Comparison of ENCODE assay signal across 11 cellular contexts in the genomic region with DNA sequence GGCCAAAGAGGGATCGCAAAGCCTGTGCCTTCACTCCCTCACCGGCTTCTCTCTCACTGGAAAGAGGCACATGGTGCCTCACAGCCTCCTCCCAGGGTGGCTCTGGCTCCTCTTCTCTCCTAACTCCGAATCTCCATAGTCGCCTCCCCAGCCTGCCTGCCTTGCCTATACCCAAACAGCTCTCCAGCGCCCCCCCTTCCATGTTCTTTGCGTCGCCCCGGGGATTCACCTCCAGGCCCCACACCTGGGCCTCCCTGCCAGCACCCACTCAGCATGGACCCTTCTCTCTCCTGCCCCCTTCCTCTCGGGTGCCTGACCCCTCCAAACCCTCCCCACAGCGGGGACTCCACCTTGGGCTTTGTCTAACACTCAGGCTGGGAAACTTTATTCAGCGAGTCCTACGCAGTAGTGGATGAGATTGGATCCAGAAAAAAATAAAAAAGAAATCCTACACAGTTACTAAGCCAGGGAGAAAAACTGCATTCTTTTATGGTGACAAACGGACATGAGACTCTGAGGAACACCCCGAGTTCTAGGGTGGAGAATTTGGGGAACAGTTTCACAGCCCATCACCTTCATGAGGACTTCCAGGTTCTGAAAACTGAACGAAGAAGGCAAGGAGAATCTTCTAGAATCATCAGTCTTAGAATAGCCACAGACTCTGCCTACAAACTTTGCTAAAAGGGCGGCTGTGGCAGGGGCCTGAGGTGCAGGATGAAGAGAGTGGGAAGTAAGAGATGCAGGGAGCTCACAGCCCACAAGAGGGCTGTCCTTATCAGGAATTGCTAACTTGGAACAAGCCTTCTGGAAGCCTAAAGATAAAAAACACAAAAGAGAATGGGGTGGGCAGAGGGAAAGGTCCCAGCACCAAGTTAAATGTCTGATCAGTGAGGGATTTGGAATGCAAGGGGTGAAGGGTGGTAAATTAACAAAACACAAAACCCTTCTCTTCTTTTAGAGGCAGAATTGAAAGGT. TPM values are rescaled to one million over a fixed set of nuclear protein-coding genes. Genes with fewer than 3 reads are reported as not detected.
A peak's percentile ranks its signal among the peaks of the same experiment; 100 is the strongest.
DNase-seq lines count a peak whose midpoint lies in the region; ATAC-seq, FAIRE-seq and TF ChIP-seq lines count a peak whose summit lies in the region.
"Had no signal": no experiment of that assay in that cellular context is flagged by ENCODE, and none has a peak within 500 bp of the region (broad histone marks: within the 10 kb centered on the region; RNA-seq: fewer than 3 reads in every experiment).

No MANE protein-coding gene starts in this region.

- peaks cover 17% of the 10 kb centered on the region for H3K4me1 Mint-ChIP-seq in activated CD8-positive, alpha-beta memory T cell treated with anti-CD3 and anti-CD28 coated beads, Interleukin-2, amount 10 ng/mL, durations not matched to agents 7 days and 5 days

- peak overlapping the region; percentile 44 to 74 for H3K9ac ChIP-seq in K562 (ENCODE audit: insufficient read depth in 1 of 2, low read depth in 2 of 2, low read length in 2 of 2)

- peaks cover 2% of the 10 kb centered on the region for H3K36me3 Mint-ChIP-seq in activated CD8-positive, alpha-beta memory T cell treated with anti-CD3 and anti-CD28 coated beads, Interleukin-2, amount 10 ng/mL, durations not matched to agents 7 days and 5 days

- no peak for TF ChIP-seq RAD21 in K562 (CRISPR knock-in tag; conservative IDR thresholded peaks at IDR 0.05 in 1 of 2, IDR thresholded peaks at IDR 0.05 in 1 of 2)

- BruUV-seq in K562 (replicated peaks; lab: Mats Ljungman, UMichigan), result no TSS peak

- WGBS in K562 (ENCODE audit: insufficient coverage, low coverage, missing lambda C conversion rate), result 41% methylated on average over 16 of the region's 16 CpGs

- peaks cover 52% of the 10 kb centered on the region for H3K36me3 ChIP-seq in K562 (ENCODE audit: control insufficient read depth, insufficient read depth, low read length)

- ATAC-seq in K562 (peak; percentile 84), GM18870 (IDR thresholded peaks at IDR 0.05; ENCODE audit: unreplicated experiment) (no peak)
- ATAC-seq in activated CD8-positive, alpha-beta memory T cell treated with anti-CD3 and anti-CD28 coated beads, Interleukin-2, amount 10 ng/mL, durations not matched to agents 7 days and 5 days, result no peak

- H3K9me3 Mint-ChIP-seq in activated CD8-positive, alpha-beta memory T cell treated with anti-CD3 and anti-CD28 coated beads, Interleukin-2, amount 10 ng/mL, durations not matched to agents 7 days and 5 days (ENCODE audit: low read depth), result no peaks in the 10 kb centered on the region
- H3K9me3 Mint-ChIP-seq: activated B cell treated with CpG ODN at 0.5 μM for 24 hours had no signal

- TF ChIP-seq CTCF in AG04449 (IDR thresholded peaks at IDR 0.05; ENCODE audit: insufficient read depth, low read length, missing control alignments) (peak; percentile 59), HL-60 (IDR thresholded peaks at IDR 0.05; ENCODE audit: insufficient read depth, low read length) (no peak), K562 (IDR thresholded peaks at IDR 0.05 in 2 of 3, conservative IDR thresholded peaks at IDR 0.05 in 1 of 3; ENCODE audit: insufficient read depth in 2 of 3, low read depth in 1 of 3, low read length in 3 of 3) (peak in 2 of 3 experiments; percentile 98 to 99; a peak in 4 of 6 replicates)

- no peak overlapping the region for H3K27ac Mint-ChIP-seq in activated CD8-positive, alpha-beta memory T cell treated with anti-CD3 and anti-CD28 coated beads, Interleukin-2, amount 10 ng/mL, durations not matched to agents 7 days and 5 days
- H3K27ac Mint-ChIP-seq: activated B cell treated with CpG ODN at 0.5 μM for 24 hours had no signal

- H3K4me2 ChIP-seq in K562 (ENCODE audit: insufficient read depth, low read length), result peak overlapping the region; percentile 67

- H3K27me3 Mint-ChIP-seq in activated CD8-positive, alpha-beta memory T cell treated with anti-CD3 and anti-CD28 coated beads, Interleukin-2, amount 10 ng/mL, durations not matched to agents 7 days and 5 days, result peaks cover 3% of the 10 kb centered on the region
- H3K27me3 Mint-ChIP-seq: activated B cell treated with CpG ODN at 0.5 μM for 24 hours had no signal

- H4K20me1 ChIP-seq in K562 (replicated peaks; ENCODE audit: control insufficient read depth, insufficient read depth, low read length), result peaks cover 18% of the 10 kb centered on the region; the same call in 1 of the 2 replicates

- in situ Hi-C loops in K562 (cut with MboI), result loop anchor here (5.0 to 25.0 kb wide), 4 partner anchors 235 to 810 kb away; partner anchors contain the start of gene HIC2

- H3K4me3 ChIP-seq in AG04449 (ENCODE audit: low read depth, low read length) (no peak overlapping the region), HL-60 (replicated peaks; ENCODE audit: insufficient read depth, low read length) (no peak overlapping the region), K562 (no peak overlapping the region; the same call in 1 of the 2 replicates)

- TF ChIP-seq POLR2A in K562 (conservative IDR thresholded peaks at IDR 0.05), result no peak

- peaks cover 35 to 67% of the 10 kb centered on the region in 2 experiments for H3K4me1 ChIP-seq in K562 (replicated peaks in 1 of 2; ENCODE audit: control insufficient read depth in 2 of 2, insufficient read depth in 2 of 2, low read length in 2 of 2)

- H3K27me3 ChIP-seq in HL-60 (ENCODE audit: insufficient read depth, poor library complexity, severe bottlenecking) (no peaks in the 10 kb centered on the region), K562 (ENCODE audit: control insufficient read depth in 2 of 2, insufficient read depth in 2 of 2, low read length in 2 of 2) (no peaks in the 10 kb centered on the region)

- POLR2A ChIA-PET in AG04449 (lab: Yijun Ruan, JAX), result no interaction called here
- POLR2A ChIA-PET in K562 (lab: Yijun Ruan, JAX), result interaction anchor here (0.5 to 42.4 kb wide), 27 partner anchors 18 to 1493 kb away, joined by 3 to 1041 read pairs (median 3); partner anchors contain the start of gene YPEL1

- peak; percentile 97 for FAIRE-seq in K562 (lab: Jason Lieb, UNC)
- FAIRE-seq: GM18507 had no signal

- no peak overlapping the region for H3K4me3 Mint-ChIP-seq in activated CD8-positive, alpha-beta memory T cell treated with anti-CD3 and anti-CD28 coated beads, Interleukin-2, amount 10 ng/mL, durations not matched to agents 7 days and 5 days
- H3K4me3 Mint-ChIP-seq: activated B cell treated with CpG ODN at 0.5 μM for 24 hours had no signal

- H3K27ac ChIP-seq in HL-60 (replicated peaks) (0 out of 2 replicates have a peak overlapping the region, but pooled peaks have one; percentile 13), K562 (ENCODE audit: extremely low read depth, low read depth, low read length) (peak overlapping the region; percentile 52)

- H3K79me2 ChIP-seq in K562 (ENCODE audit: control insufficient read depth, insufficient read depth, low read length), result peaks cover 43% of the 10 kb centered on the region

- CTCF ChIA-PET in AG04449 (lab: Yijun Ruan, JAX) (interaction anchor here (0.6 to 20.0 kb wide), 7 partner anchors 10 to 242 kb away, joined by 3 to 268 read pairs (median 3); no protein-coding TSS in a partner anchor), K562 (lab: Yijun Ruan, JAX; ENCODE audit: low intra/inter-chr PET ratio) (interaction anchor here (0.6 to 3.5 kb wide), 8 partner anchors 10 to 254 kb away, joined by 3 to 44 read pairs (median 4); no protein-coding TSS in a partner anchor)
- CTCF ChIA-PET in activated CD8-positive, alpha-beta memory T cell treated with anti-CD3 and anti-CD28 coated beads, Interleukin-2, amount 10 ng/mL, durations not matched to agents 7 days and 5 days (lab: Charles Lee), result interaction anchor here (8.2 kb wide), 1 partner anchor 8 kb away, joined by 159 read pairs; no protein-coding TSS in a partner anchor

- DNase-seq in AG04449 (ENCODE audit: low read depth, low spot score) (no peak), HL-60 (ENCODE audit: low read depth in 1 of 2, low spot score in 1 of 2) (no peak), K562 (ENCODE audit: extremely low read depth in 1 of 4, low spot score in 3 of 4) (peak; percentile 98 to 100 (median 100)), lung microvascular endothelial cell (ENCODE audit: low read depth in 2 of 2) (peak; percentile 52 to 65), SHP77 treated with DMSO at 0.1 percent for 48 hours (lab: John Stamatoyannopoulos, UW) (no peak), NCI-H1930 (lab: John Stamatoyannopoulos, UW) (no peak)
- DNase-seq in activated CD8-positive, alpha-beta memory T cell treated with anti-CD3 and anti-CD28 coated beads, Interleukin-2, amount 10 ng/mL, durations not matched to agents 7 days and 5 days, result no peak
- DNase-seq: activated B cell treated with CpG ODN at 0.5 μM for 24 hours; stimulated activated CD4-positive, alpha-beta T cell treated with anti-CD3 and anti-CD28 coated beads, Interleukin-4, amount 100 ng/mL, for 4 hours had no signal

- H3K9me1 ChIP-seq in K562 (ENCODE audit: control insufficient read depth, insufficient read depth, low read length), result peaks cover 18% of the 10 kb centered on the region

- H3K9me3 ChIP-seq in K562 (replicated peaks; ENCODE audit: control insufficient read depth, insufficient read depth, low read depth, low read length), result peaks cover 2% of the 10 kb centered on the region; the same call in 1 of the 2 replicates

- TF ChIP-seq EP300 in K562 (IDR thresholded peaks at IDR 0.05; ENCODE audit: low read length), result peak; percentile 97

- H2AFZ ChIP-seq in K562 (ENCODE audit: low read depth, low read length), result peak overlapping the region; percentile 74

- intact Hi-C loops in K562 (cut with micrococcal nuclease), result no loop called here

RNA-seq across cellular contexts. Expression of gene PPM1F, which starts 5.3 kb away (rescaled TPM):
- 103 and 226 TPM in 2 replicates for total RNA-seq in K562 (2011; cell fraction: chromatin; rRNA removed; ENCODE audit: low replicate concordance)
- total RNA-seq in K562 (2011; cell fraction: nucleolus; rRNA removed), result 122 and 135 TPM in 2 replicates
- total RNA-seq in K562 (2011; cell fraction: nucleoplasm; rRNA removed), result 120 and 153 TPM in 2 replicates
- total RNA-seq in K562 (2014; rRNA removed) (132 and 153 TPM in 2 replicates), K562 (2014; rRNA removed; fragmentation: Illumina TruSeq; extraction: Trizol) (33.1 and 36.9 TPM in 2 replicates), K562 (2015; rRNA removed; fragmentation: Illumina TruSeq; extraction: Trizol) (74.6 and 75.0 TPM in 2 replicates), K562 (2021) (157 and 159 TPM in 2 replicates), lung microvascular endothelial cell (97.6 and 116 TPM in 2 replicates)
- polyA plus RNA-seq in K562 (2011; rRNA removed) (64.0 and 73.1 TPM in 2 replicates), K562 (2014; fragmentation: Illumina TruSeq; extraction: Trizol) (53.8 and 92.1 TPM in 2 replicates), K562 (2014; fragmentation: Nextera tagmentation; extraction: Ambion mirVana) (1 to 10 TPM; 2.1 to 4.5 TPM), K562 (2014; rRNA removed) (110 and 121 TPM in 2 replicates)
- polyA plus RNA-seq in K562 (2011; cell fraction: cytosol; rRNA removed), result 74.8 and 124 TPM in 2 replicates
- polyA plus RNA-seq in K562 (2011; cell fraction: nucleus; rRNA removed), result 187 and 284 TPM in 2 replicates
- 81.6 and 118 TPM in 2 replicates for polyA plus RNA-seq in K562 (2012)
- 29.5 and 43.3 TPM in 2 replicates for polyA minus RNA-seq in K562 (2011; rRNA and poly(A)+ RNA removed)
- polyA minus RNA-seq in K562 (2011; cell fraction: cytosol; rRNA and poly(A)+ RNA removed), result 53.3 and 68.1 TPM in 2 replicates
- 34.9 and 45.5 TPM in 2 replicates for polyA minus RNA-seq in K562 (2011; cell fraction: nucleus; rRNA and poly(A)+ RNA removed)
- total RNA-seq in activated CD8-positive, alpha-beta memory T cell treated with anti-CD3 and anti-CD28 coated beads, Interleukin-2, amount 10 ng/mL, durations not matched to agents 7 days and 5 days, result 10 to 100 TPM; 14.4 to 22.9 TPM

RNA-seq across cellular contexts. Expression of gene TOP3B, which starts 35.3 kb away (rescaled TPM):
- total RNA-seq in K562 (2011; cell fraction: chromatin; rRNA removed; ENCODE audit: low replicate concordance), result 654 and 1,271 TPM in 2 replicates
- 667 and 676 TPM in 2 replicates for total RNA-seq in K562 (2011; cell fraction: nucleolus; rRNA removed)
- 562 and 595 TPM in 2 replicates for total RNA-seq in K562 (2011; cell fraction: nucleoplasm; rRNA removed)
- total RNA-seq in K562 (2014; rRNA removed) (168 and 209 TPM in 2 replicates), K562 (2014; rRNA removed; fragmentation: Illumina TruSeq; extraction: Trizol) (70.7 and 93.0 TPM in 2 replicates), K562 (2015; rRNA removed; fragmentation: Illumina TruSeq; extraction: Trizol) (132 and 135 TPM in 2 replicates), K562 (2021) (182 and 188 TPM in 2 replicates), lung microvascular endothelial cell (12.0 and 17.3 TPM in 2 replicates)
- polyA plus RNA-seq in K562 (2011; rRNA removed) (77.5 and 115 TPM in 2 replicates), K562 (2014; fragmentation: Illumina TruSeq; extraction: Trizol) (112 and 123 TPM in 2 replicates), K562 (2014; fragmentation: Nextera tagmentation; extraction: Ambion mirVana) (10 to 100 TPM in 1 of 2 experiments, 1 to 10 TPM in 1; 3.0 to 11.5 TPM), K562 (2014; rRNA removed) (153 and 161 TPM in 2 replicates)
- 70.1 and 77.8 TPM in 2 replicates for polyA plus RNA-seq in K562 (2011; cell fraction: cytosol; rRNA removed)
- polyA plus RNA-seq in K562 (2011; cell fraction: nucleus; rRNA removed), result 984 and 1,286 TPM in 2 replicates
- 96.9 and 122 TPM in 2 replicates for polyA plus RNA-seq in K562 (2012)
- polyA minus RNA-seq in K562 (2011; rRNA and poly(A)+ RNA removed), result 98.9 and 108 TPM in 2 replicates
- 76.3 and 79.3 TPM in 2 replicates for polyA minus RNA-seq in K562 (2011; cell fraction: cytosol; rRNA and poly(A)+ RNA removed)
- polyA minus RNA-seq in K562 (2011; cell fraction: nucleus; rRNA and poly(A)+ RNA removed), result 248 and 295 TPM in 2 replicates
- total RNA-seq in activated CD8-positive, alpha-beta memory T cell treated with anti-CD3 and anti-CD28 coated beads, Interleukin-2, amount 10 ng/mL, durations not matched to agents 7 days and 5 days, result 10 to 100 TPM; 46.6 to 50.4 TPM

Comparison
In these comparisons a context has a peak if more than half of its experiments do, and no peak if none do; other contexts are left out.
1. DNase-seq: peak in K562 (4 of 4) and lung microvascular endothelial cell (2 of 2); none in AG04449 (single experiment), HL-60 (0 of 2), activated CD8-positive, alpha-beta memory T cell treated with anti-CD3 and anti-CD28 coated beads, Interleukin-2, amount 10 ng/mL, durations not matched to agents 7 days and 5 days (single experiment), SHP77 treated with DMSO at 0.1 percent for 48 hours (single experiment) and NCI-H1930 (0 of 2).